Comparison of ENCODE assay signal across 22 cellular contexts in the genomic region with DNA sequence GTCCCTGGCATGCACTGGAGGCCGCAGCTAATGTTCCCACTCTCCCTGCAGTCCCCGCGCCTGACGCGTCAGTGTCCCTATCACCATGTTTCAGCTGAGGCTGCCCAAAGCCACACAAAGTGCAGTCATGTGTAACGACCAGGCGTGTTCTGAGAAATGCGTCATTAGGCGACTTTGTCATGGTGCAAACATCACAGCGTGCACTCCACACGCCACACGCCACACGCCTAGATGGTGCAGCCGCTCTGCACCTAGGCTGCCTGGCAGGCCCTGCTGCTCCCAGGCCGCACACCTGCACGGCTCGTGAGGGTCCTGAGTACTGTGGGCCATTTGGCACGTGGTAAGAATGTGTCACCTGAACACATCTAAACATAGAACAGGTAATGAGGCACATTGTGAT. TPM values are rescaled to one million over a fixed set of nuclear protein-coding genes. Genes with fewer than 3 reads are reported as not detected.
DNase-seq lines count a peak whose midpoint lies in the region; ATAC-seq and TF ChIP-seq lines count a peak whose summit lies in the region.
"Had no signal": no experiment of that assay in that cellular context is flagged by ENCODE, and none has a peak within 500 bp of the region (broad histone marks: within the 10 kb centered on the region; RNA-seq: fewer than 3 reads in every experiment).

No MANE protein-coding gene starts in this region.

- no peak for DNase-seq in activated naive CD8-positive, alpha-beta T cell treated with anti-CD3 and anti-CD28 coated beads for 36 hours
- DNase-seq in RWPE2 (ENCODE audit: low spot score) (peak; percentile 45), memory B cell (ENCODE audit: low spot score in 2 of 2) (no peak), COR-L47 (lab: John Stamatoyannopoulos, UW) (no peak), ureter (ENCODE audit: low spot score) (no peak)
- DNase-seq: activated CD4-positive, alpha-beta T cell treated with anti-CD3 and anti-CD28 coated beads for 1 hour; activated CD8-positive, alpha-beta memory T cell treated with anti-CD3 and anti-CD28 coated beads, Interleukin-2, amount 50 U/mL, for 4 hours; activated gamma-delta T cell; amygdala; DMS79; mesenchymal stem cell; NCI-H1105; NCI-H2029 treated with DMSO at 0.1 percent for 48 hours; NCI-H345; NCI-H774; stimulated activated CD8-positive, alpha-beta memory T cell treated with anti-CD3 and anti-CD28 coated beads, Interleukin-4, amount 100 ng/mL, for 48 hours had no signal

- H3K36me3 ChIP-seq in RWPE2 (ENCODE audit: low read depth), result peaks cover 33% of the 10 kb centered on the region

- no peaks in the 10 kb centered on the region for H3K4me1 ChIP-seq in RWPE2 (ENCODE audit: insufficient read depth, poor library complexity, severe bottlenecking)

- H3K36me3 Mint-ChIP-seq in activated naive CD8-positive, alpha-beta T cell, result peaks cover 7% of the 10 kb centered on the region
- H3K36me3 Mint-ChIP-seq in activated naive CD8-positive, alpha-beta T cell treated with anti-CD3 and anti-CD28 coated beads for 36 hours, result peaks cover 12% of the 10 kb centered on the region
- no peaks in the 10 kb centered on the region for H3K36me3 Mint-ChIP-seq in memory B cell

- no peak overlapping the region for H3K27ac ChIP-seq in RWPE2 (ENCODE audit: poor library complexity, severe bottlenecking)
- H3K27ac ChIP-seq: HL-60, pancreas had no signal

- peaks cover 36% of the 10 kb centered on the region for H3K4me1 Mint-ChIP-seq in activated naive CD8-positive, alpha-beta T cell (ENCODE audit: low read depth)
- H3K4me1 Mint-ChIP-seq in activated naive CD8-positive, alpha-beta T cell treated with anti-CD3 and anti-CD28 coated beads for 36 hours, result peaks cover 29% of the 10 kb centered on the region
- peaks cover 8% of the 10 kb centered on the region for H3K4me1 Mint-ChIP-seq in memory B cell

- no peak overlapping the region for H3K27ac Mint-ChIP-seq in activated naive CD8-positive, alpha-beta T cell
- H3K27ac Mint-ChIP-seq in activated naive CD8-positive, alpha-beta T cell treated with anti-CD3 and anti-CD28 coated beads for 36 hours, result no peak overlapping the region
- H3K27ac Mint-ChIP-seq in memory B cell, result no peak overlapping the region
- H3K27ac Mint-ChIP-seq: dendritic cell treated with granulocyte-macrophage colony-stimulating factor and Interleukin-4, amounts not matched to agents 40 ng/mL and 50 ng/mL, for 4 days had no signal

- ATAC-seq in RWPE2 (ENCODE audit: low read depth) (no peak), memory B cell (ENCODE audit: low read depth) (no peak), GM18520 (IDR thresholded peaks at IDR 0.05; ENCODE audit: unreplicated experiment) (no peak)
- ATAC-seq: pancreas, sciatic nerve had no signal

- no peak for TF ChIP-seq CTCF in RWPE2 (IDR thresholded peaks at IDR 0.05; ENCODE audit: poor library complexity, severe bottlenecking)

- peak overlapping the region; percentile 51 for H3K4me3 Mint-ChIP-seq in activated naive CD8-positive, alpha-beta T cell
- H3K4me3 Mint-ChIP-seq in activated naive CD8-positive, alpha-beta T cell treated with anti-CD3 and anti-CD28 coated beads for 36 hours, result no peak overlapping the region
- peak overlapping the region; percentile 29 for H3K4me3 Mint-ChIP-seq in memory B cell
- H3K4me3 Mint-ChIP-seq: dendritic cell treated with granulocyte-macrophage colony-stimulating factor and Interleukin-4, amounts not matched to agents 40 ng/mL and 50 ng/mL, for 4 days had no signal

- H3K4me3 ChIP-seq in RWPE2 (ENCODE audit: severe bottlenecking), result no peak overlapping the region

- H3K9me3 Mint-ChIP-seq in activated naive CD8-positive, alpha-beta T cell (ENCODE audit: low read depth), result no peaks in the 10 kb centered on the region
- H3K9me3 Mint-ChIP-seq in activated naive CD8-positive, alpha-beta T cell treated with anti-CD3 and anti-CD28 coated beads for 36 hours, result no peaks in the 10 kb centered on the region
- H3K9me3 Mint-ChIP-seq in memory B cell, result no peaks in the 10 kb centered on the region
- H3K9me3 Mint-ChIP-seq: dendritic cell treated with granulocyte-macrophage colony-stimulating factor and Interleukin-4, amounts not matched to agents 40 ng/mL and 50 ng/mL, for 4 days had no signal

- no peaks in the 10 kb centered on the region for H3K9me3 ChIP-seq in RWPE2 (ENCODE audit: severe bottlenecking)
- H3K9me3 ChIP-seq: pancreas had no signal

- no peaks in the 10 kb centered on the region for H3K27me3 ChIP-seq in RWPE2 (ENCODE audit: insufficient read depth, poor library complexity, severe bottlenecking)
- H3K27me3 ChIP-seq: pancreas had no signal

- no peaks in the 10 kb centered on the region for H3K27me3 Mint-ChIP-seq in activated naive CD8-positive, alpha-beta T cell
- no peaks in the 10 kb centered on the region for H3K27me3 Mint-ChIP-seq in activated naive CD8-positive, alpha-beta T cell treated with anti-CD3 and anti-CD28 coated beads for 36 hours
- H3K27me3 Mint-ChIP-seq in memory B cell, result no peaks in the 10 kb centered on the region
- H3K27me3 Mint-ChIP-seq: dendritic cell treated with granulocyte-macrophage colony-stimulating factor and Interleukin-4, amounts not matched to agents 40 ng/mL and 50 ng/mL, for 4 days had no signal

RNA-seq across cellular contexts. Expression of a gene that starts 2.4 kb away (rescaled TPM):
- 10 to 100 TPM; 32.6 to 34.8 TPM for total RNA-seq in activated naive CD8-positive, alpha-beta T cell treated with anti-CD3 and anti-CD28 coated beads for 36 hours
- total RNA-seq in ureter, result 42.8 TPM

RNA-seq across cellular contexts. Expression of a gene that starts 2.6 kb away (rescaled TPM):
- 10 to 100 TPM; 14.5 to 15.2 TPM for total RNA-seq in activated naive CD8-positive, alpha-beta T cell treated with anti-CD3 and anti-CD28 coated beads for 36 hours
- 20.5 TPM for total RNA-seq in ureter

RNA-seq across cellular contexts. Expression of a gene that starts 39.7 kb away (rescaled TPM):
- total RNA-seq in activated naive CD8-positive, alpha-beta T cell treated with anti-CD3 and anti-CD28 coated beads for 36 hours, result 100 to 1,000 TPM; 134 to 137 TPM
- total RNA-seq in ureter, result 75.0 TPM
